17 cellular contexts compared by ENCODE assay signal in the genomic region with DNA sequence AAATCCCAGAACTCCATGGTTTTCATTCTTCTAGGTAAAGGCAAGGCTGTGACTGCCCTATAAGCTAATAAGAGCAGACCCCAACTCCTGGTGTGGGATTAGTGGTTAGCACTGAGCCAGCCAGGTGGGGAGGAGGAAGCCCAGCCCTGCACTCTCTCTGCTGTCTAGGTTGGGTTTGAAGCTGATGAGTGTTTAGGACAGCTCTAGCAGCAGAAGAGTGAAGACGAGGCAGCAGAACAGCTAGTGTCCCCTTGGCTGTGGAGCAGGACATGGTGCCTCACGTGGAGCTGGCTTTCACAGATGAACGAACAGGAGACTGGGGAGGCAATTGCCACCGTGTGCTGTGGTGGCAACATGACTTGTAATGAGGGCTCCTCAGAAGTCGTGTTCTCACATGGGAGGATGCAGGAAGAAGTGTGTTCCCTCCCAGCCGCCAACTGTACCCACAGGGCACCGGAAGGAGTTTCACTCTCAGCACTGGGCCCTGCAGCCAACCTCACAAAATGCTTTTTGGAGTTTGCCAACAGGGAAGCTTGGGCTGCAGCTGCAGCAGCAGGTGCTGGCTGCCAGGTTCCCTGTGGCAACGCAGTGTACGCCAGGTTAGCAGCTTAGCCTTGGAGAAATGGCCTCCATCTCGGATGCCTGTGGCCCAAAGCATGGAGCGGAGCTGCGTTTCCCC.
DNase-seq lines count a peak whose midpoint lies in the region; ATAC-seq, FAIRE-seq and TF ChIP-seq lines count a peak whose summit lies in the region.
"Had no signal": no experiment of that assay in that cellular context is flagged by ENCODE, and none has a peak within 500 bp of the region (broad histone marks: within the 10 kb centered on the region; RNA-seq: fewer than 3 reads in every experiment).

No MANE protein-coding gene starts in this region.

- no peaks in the 10 kb centered on the region for H4K20me1 ChIP-seq in astrocyte (ENCODE audit: insufficient read depth, low read length)

- TF ChIP-seq CTCF in astrocyte (IDR thresholded peaks at IDR 0.05; ENCODE audit: insufficient read depth, low read depth, low read length) (no peak), spleen (IDR thresholded peaks at IDR 0.05 in 8 of 11, conservative IDR thresholded peaks at IDR 0.05 in 3 of 11) (no peak)

- 61 to 72% (median 70%) methylated on average over 10 to 12 of the region's 12 CpGs for WGBS in spleen, 5 donors

- H3K79me2 ChIP-seq in astrocyte (ENCODE audit: insufficient read depth, low read length), result no peaks in the 10 kb centered on the region

- H3K9me3 Mint-ChIP-seq in activated CD8-positive, alpha-beta memory T cell treated with anti-CD3 and anti-CD28 coated beads, Interleukin-2, amount 10 ng/mL, durations not matched to agents 7 days and 5 days (ENCODE audit: low read depth), result no peaks in the 10 kb centered on the region
- H3K9me3 Mint-ChIP-seq in IgD-negative memory B cell (no peaks in the 10 kb centered on the region), astrocyte (ENCODE audit: unreplicated experiment) (peaks cover 4% of the 10 kb centered on the region)
- H3K9me3 Mint-ChIP-seq: activated naive CD8-positive, alpha-beta T cell treated with anti-CD3 and anti-CD28 coated beads, Interleukin-2, amount 50 U/mL, for 24 hours; activated T-cell treated with anti-CD3 and anti-CD28 coated beads, Interleukin-2, amount 50 U/mL, for 4 hours; endodermal cell had no signal

- H3K27ac ChIP-seq in astrocyte (ENCODE audit: low read depth, low read length) (no peak overlapping the region), spleen (peak overlapping the region in 2 of 8 donors; percentile 7 to 41)
- H3K27ac ChIP-seq: left ventricle myocardium inferior, prostate gland had no signal

- CTCF ChIA-PET in activated CD8-positive, alpha-beta memory T cell treated with anti-CD3 and anti-CD28 coated beads, Interleukin-2, amount 10 ng/mL, durations not matched to agents 7 days and 5 days (lab: Charles Lee), result interaction anchor here (0.6 kb wide), 1 partner anchor 10 kb away, joined by 3 read pairs; no protein-coding TSS in a partner anchor

- DNase-seq in activated CD8-positive, alpha-beta memory T cell treated with anti-CD3 and anti-CD28 coated beads, Interleukin-2, amount 10 ng/mL, durations not matched to agents 7 days and 5 days, result peak; percentile 44
- DNase-seq in activated CD8-positive, alpha-beta memory T cell treated with anti-CD3 and anti-CD28 coated beads for 24 hours, result no peak
- no peak for DNase-seq in astrocyte (ENCODE audit: low read depth)
- DNase-seq in spleen, result peak; percentile 74
- DNase-seq in COLO829 (ENCODE audit: low spot score), result no peak
- DNase-seq in RCC 7860 (ENCODE audit: low spot score), result no peak
- DNase-seq: activated naive CD8-positive, alpha-beta T cell treated with anti-CD3 and anti-CD28 coated beads, Interleukin-2, amount 50 U/mL, for 24 hours; activated T-cell treated with anti-CD3 and anti-CD28 coated beads, Interleukin-2, amount 50 U/mL, for 4 hours; endodermal cell; left ventricle myocardium inferior; NCI-H1417 treated with DMSO at 0.1 percent for 48 hours; T-helper 17 cell had no signal

- H3K36me3 ChIP-seq in astrocyte (ENCODE audit: insufficient read depth, low read length), result no peaks in the 10 kb centered on the region
- H3K36me3 ChIP-seq in spleen, result no peaks in the 10 kb centered on the region
- H3K36me3 ChIP-seq: left ventricle myocardium inferior, prostate gland had no signal

- H3K36me3 Mint-ChIP-seq in activated CD8-positive, alpha-beta memory T cell treated with anti-CD3 and anti-CD28 coated beads, Interleukin-2, amount 10 ng/mL, durations not matched to agents 7 days and 5 days, result no peaks in the 10 kb centered on the region
- peaks cover 3% of the 10 kb centered on the region for H3K36me3 Mint-ChIP-seq in IgD-negative memory B cell
- no peaks in the 10 kb centered on the region for H3K36me3 Mint-ChIP-seq in astrocyte (ENCODE audit: low read depth, unreplicated experiment)

- H3K4me1 ChIP-seq in astrocyte (ENCODE audit: insufficient read depth, low read length), result peaks cover 20% of the 10 kb centered on the region
- peaks cover 6 to 23% (median 14%) of the 10 kb centered on the region in 6 donors for H3K4me1 ChIP-seq in spleen
- H3K4me1 ChIP-seq: prostate gland had no signal

- H3K9me3 ChIP-seq in astrocyte (ENCODE audit: insufficient read depth, low read depth, low read length) (no peaks in the 10 kb centered on the region), spleen (no peaks in the 10 kb centered on the region)
- H3K9me3 ChIP-seq: left ventricle myocardium inferior, prostate gland had no signal

- no peaks in the 10 kb centered on the region for H3K27me3 Mint-ChIP-seq in activated CD8-positive, alpha-beta memory T cell treated with anti-CD3 and anti-CD28 coated beads, Interleukin-2, amount 10 ng/mL, durations not matched to agents 7 days and 5 days
- no peaks in the 10 kb centered on the region for H3K27me3 Mint-ChIP-seq in IgD-negative memory B cell
- no peaks in the 10 kb centered on the region for H3K27me3 Mint-ChIP-seq in astrocyte (ENCODE audit: low read depth, unreplicated experiment)
- H3K27me3 Mint-ChIP-seq: activated naive CD8-positive, alpha-beta T cell treated with anti-CD3 and anti-CD28 coated beads, Interleukin-2, amount 50 U/mL, for 24 hours had no signal

- H3K4me1 Mint-ChIP-seq in activated CD8-positive, alpha-beta memory T cell treated with anti-CD3 and anti-CD28 coated beads, Interleukin-2, amount 10 ng/mL, durations not matched to agents 7 days and 5 days, result peaks cover 25% of the 10 kb centered on the region
- H3K4me1 Mint-ChIP-seq in IgD-negative memory B cell (peaks cover 23 to 52% (median 32%) of the 10 kb centered on the region in 3 donors), astrocyte (ENCODE audit: low read depth, unreplicated experiment) (peaks cover 23% of the 10 kb centered on the region)

- ATAC-seq in activated CD8-positive, alpha-beta memory T cell treated with anti-CD3 and anti-CD28 coated beads, Interleukin-2, amount 10 ng/mL, durations not matched to agents 7 days and 5 days, result peak; percentile 23
- ATAC-seq in HG03521 (IDR thresholded peaks at IDR 0.05; ENCODE audit: unreplicated experiment), result no peak
- ATAC-seq: activated naive CD8-positive, alpha-beta T cell treated with anti-CD3 and anti-CD28 coated beads, Interleukin-2, amount 50 U/mL, for 24 hours; activated T-cell treated with anti-CD3 and anti-CD28 coated beads, Interleukin-2, amount 50 U/mL, for 4 hours; T-helper 17 cell had no signal

- TF ChIP-seq POLR2A in spleen (IDR thresholded peaks at IDR 0.05), result no peak

- FAIRE-seq in astrocyte (lab: Jason Lieb, UNC), result no peak
- FAIRE-seq in RCC 7860 (lab: Jason Lieb, UNC), result no peak
- FAIRE-seq: D721Med had no signal

- H3K27me3 ChIP-seq in astrocyte (ENCODE audit: insufficient read depth, low read length) (no peaks in the 10 kb centered on the region), spleen (replicated peaks in 1 of 7) (no peaks in the 10 kb centered on the region)

- peak overlapping the region; percentile 8 for H2AFZ ChIP-seq in astrocyte (ENCODE audit: low read depth, low read length)

- H3K4me2 ChIP-seq in astrocyte (ENCODE audit: low read length), result no peak overlapping the region
- H3K4me2 ChIP-seq: smooth muscle cell had no signal

- H3K9ac ChIP-seq in astrocyte (ENCODE audit: low read length), result no peak overlapping the region

- no peak overlapping the region for H3K4me3 Mint-ChIP-seq in activated CD8-positive, alpha-beta memory T cell treated with anti-CD3 and anti-CD28 coated beads, Interleukin-2, amount 10 ng/mL, durations not matched to agents 7 days and 5 days
- H3K4me3 Mint-ChIP-seq in IgD-negative memory B cell (peak overlapping the region in 2 of 4 donors; percentile 22 to 55), astrocyte (ENCODE audit: unreplicated experiment) (no peak overlapping the region)
- H3K4me3 Mint-ChIP-seq: activated naive CD8-positive, alpha-beta T cell treated with anti-CD3 and anti-CD28 coated beads, Interleukin-2, amount 50 U/mL, for 24 hours; activated T-cell treated with anti-CD3 and anti-CD28 coated beads, Interleukin-2, amount 50 U/mL, for 4 hours; endodermal cell; T-helper 17 cell had no signal

- H3K27ac Mint-ChIP-seq in activated CD8-positive, alpha-beta memory T cell treated with anti-CD3 and anti-CD28 coated beads, Interleukin-2, amount 10 ng/mL, durations not matched to agents 7 days and 5 days, result peak overlapping the region; percentile 27
- peak overlapping the region; percentile 15 to 71 (median 36) for H3K27ac Mint-ChIP-seq in IgD-negative memory B cell
- H3K27ac Mint-ChIP-seq in astrocyte (ENCODE audit: unreplicated experiment), result no peak overlapping the region
- H3K27ac Mint-ChIP-seq: activated naive CD8-positive, alpha-beta T cell treated with anti-CD3 and anti-CD28 coated beads, Interleukin-2, amount 50 U/mL, for 24 hours; endodermal cell; T-helper 17 cell had no signal

- H3K4me3 ChIP-seq in astrocyte (ENCODE audit: insufficient read depth, low read depth, low read length) (no peak overlapping the region), spleen (no peak overlapping the region)
- H3K4me3 ChIP-seq: left ventricle myocardium inferior, prostate gland, smooth muscle cell had no signal

- intact Hi-C loops in spleen (cut with DNase I; ENCODE audit: low total_unique reads), result no loop called here

Comparison
In these comparisons a context has a peak if more than half of its experiments do, and no peak if none do; other contexts are left out.
1. DNase-seq: peak in activated CD8-positive, alpha-beta memory T cell treated with anti-CD3 and anti-CD28 coated beads, Interleukin-2, amount 10 ng/mL, durations not matched to agents 7 days and 5 days (single experiment) and spleen (single experiment); none in activated CD8-positive, alpha-beta memory T cell treated with anti-CD3 and anti-CD28 coated beads for 24 hours (single experiment), astrocyte (single experiment), COLO829 (single experiment) and RCC 7860 (single experiment).